In genomic region chr5:97297063-97297715, GRCh38 we compare ENCODE assay signal across 9 cellular contexts.
DNase-seq lines count a peak whose midpoint lies in the region; ATAC-seq and TF ChIP-seq lines count a peak whose summit lies in the region.
"Had no signal": no experiment of that assay in that cellular context is flagged by ENCODE, and none has a peak within 500 bp of the region (broad histone marks: within the 10 kb centered on the region; RNA-seq: fewer than 3 reads in every experiment).

No MANE protein-coding gene starts in this region.

- H3K14ac ChIP-seq in neuronal stem cell (ENCODE audit: low read length) = no peak overlapping the region

- peak in 51 of 56 donors; percentile 27 to 68 (median 50) for TF ChIP-seq CTCF in dorsolateral prefrontal cortex (IDR thresholded peaks at IDR 0.05 in 54 of 56, conservative IDR thresholded peaks at IDR 0.05 in 2 of 56; ENCODE audit: low read depth in 1 of 56, partially characterized antibody in 56 of 56)

- no peak overlapping the region for H2BK120ac ChIP-seq in neuronal stem cell (ENCODE audit: low read depth, low read length)

- no peak overlapping the region for H2BK12ac ChIP-seq in neuronal stem cell (ENCODE audit: low read length)

- no CpG with 5 or more reads among the region's 5 CpGs for WGBS in neuronal stem cell (ENCODE audit: extremely low coverage in 2 of 2, insufficient read length in 2 of 2, insufficient replicate concordance in 1 of 2), 2 donors

- H3K79me1 ChIP-seq in neuronal stem cell (ENCODE audit: low read depth, low read length) = no peaks in the 10 kb centered on the region

- intact Hi-C loops in dorsolateral prefrontal cortex (cut with DNase I) = loop anchor here in 1 of 2 donors (5.0 kb wide), 1 partner anchor 235 kb away; no protein-coding TSS in a partner anchor

- no peaks in the 10 kb centered on the region for H3K9me3 ChIP-seq in neuronal stem cell (replicated peaks in 1 of 2; ENCODE audit: control insufficient read depth in 2 of 2, insufficient read depth in 1 of 2, low read depth in 1 of 2, low read length in 2 of 2)
- H3K9me3 ChIP-seq: BLaER1 had no signal

- DNase-seq in NCI-H146 (lab: John Stamatoyannopoulos, UW) (peak; percentile 0), NCI-H146 treated with DMSO at 0.1 percent for 48 hours (lab: John Stamatoyannopoulos, UW; ENCODE audit: unreplicated experiment) (no peak), NCI-H774 (lab: John Stamatoyannopoulos, UW) (peak; percentile 25), dorsolateral prefrontal cortex (peak in 3 of 10 donors; percentile 6 to 51 (median 42)), neuronal stem cell (ENCODE audit: low spot score) (peak; percentile 37), DMS79 treated with DMSO at 0.1 percent for 48 hours (lab: John Stamatoyannopoulos, UW) (no peak)

- H3K27ac ChIP-seq in dorsolateral prefrontal cortex (no peak overlapping the region), neuronal stem cell (replicated peaks; ENCODE audit: low read length) (no peak overlapping the region)
- H3K27ac ChIP-seq: BLaER1 had no signal

- no peak overlapping the region for H2BK15ac ChIP-seq in neuronal stem cell (ENCODE audit: low read length)

- no peaks in the 10 kb centered on the region for H3K4me1 ChIP-seq in neuronal stem cell (ENCODE audit: control insufficient read depth in 2 of 2, insufficient read depth in 1 of 2, low read depth in 1 of 2, low read length in 2 of 2)
- H3K4me1 ChIP-seq: BLaER1 had no signal

- H3K36me3 ChIP-seq in neuronal stem cell (replicated peaks in 1 of 2; ENCODE audit: control insufficient read depth in 2 of 2, insufficient read depth in 2 of 2, low read length in 2 of 2) = no peaks in the 10 kb centered on the region
- H3K36me3 ChIP-seq: BLaER1 had no signal

- H2AK5ac ChIP-seq in neuronal stem cell (ENCODE audit: low read depth, low read length) = no peak overlapping the region

- H3K27me3 ChIP-seq in dorsolateral prefrontal cortex = no peaks in the 10 kb centered on the region
- H3K27me3 ChIP-seq in neuronal stem cell (ENCODE audit: control insufficient read depth in 3 of 3, insufficient read depth in 3 of 3, low read depth in 1 of 3, low read length in 3 of 3) = no peaks in the 10 kb centered on the region
- H3K27me3 ChIP-seq: BLaER1 had no signal

- no peak overlapping the region for H3K23ac ChIP-seq in neuronal stem cell (ENCODE audit: low read depth, low read length, poor library complexity)

- H3K9ac ChIP-seq in neuronal stem cell (ENCODE audit: low read depth, low read length, poor library complexity) = no peak overlapping the region
- H3K9ac ChIP-seq: BLaER1 had no signal

- no peak overlapping the region for H4K91ac ChIP-seq in neuronal stem cell (ENCODE audit: low read depth, low read length, poor library complexity)

- no peak overlapping the region for H3K4me3 ChIP-seq in dorsolateral prefrontal cortex
- H3K4me3 ChIP-seq in neuronal stem cell (ENCODE audit: low read length in 2 of 2) = no peak overlapping the region
- H3K4me3 ChIP-seq: BLaER1 had no signal

- H3K4ac ChIP-seq in neuronal stem cell (ENCODE audit: low read length) = no peak overlapping the region

- H3K18ac ChIP-seq in neuronal stem cell (ENCODE audit: low read length) = no peak overlapping the region

- H3K4me2 ChIP-seq in neuronal stem cell (ENCODE audit: insufficient read depth, low read length, poor library complexity, severe bottlenecking) = no peak overlapping the region
- H3K4me2 ChIP-seq: BLaER1 had no signal

- no peak overlapping the region for H4K8ac ChIP-seq in neuronal stem cell (ENCODE audit: low read depth, low read length)

- peak overlapping the region; percentile 25 for H2AFZ ChIP-seq in neuronal stem cell (ENCODE audit: low read length)

- no peak overlapping the region for H2BK5ac ChIP-seq in neuronal stem cell (ENCODE audit: low read length)

- ATAC-seq in GM19397 (IDR thresholded peaks at IDR 0.05; ENCODE audit: unreplicated experiment) (peak; percentile 93), HG03159 (IDR thresholded peaks at IDR 0.05; ENCODE audit: unreplicated experiment) (peak; percentile 99)

Comparison
In these comparisons a context has a peak if more than half of its experiments do, and no peak if none do; other contexts are left out.
1. DNase-seq: peak in NCI-H146 (single experiment), NCI-H774 (single experiment) and neuronal stem cell (single experiment); none in NCI-H146 treated with DMSO at 0.1 percent for 48 hours (single experiment) and DMS79 treated with DMSO at 0.1 percent for 48 hours (single experiment).